ENCODE assay signal across 1 cellular context in the genomic region with DNA sequence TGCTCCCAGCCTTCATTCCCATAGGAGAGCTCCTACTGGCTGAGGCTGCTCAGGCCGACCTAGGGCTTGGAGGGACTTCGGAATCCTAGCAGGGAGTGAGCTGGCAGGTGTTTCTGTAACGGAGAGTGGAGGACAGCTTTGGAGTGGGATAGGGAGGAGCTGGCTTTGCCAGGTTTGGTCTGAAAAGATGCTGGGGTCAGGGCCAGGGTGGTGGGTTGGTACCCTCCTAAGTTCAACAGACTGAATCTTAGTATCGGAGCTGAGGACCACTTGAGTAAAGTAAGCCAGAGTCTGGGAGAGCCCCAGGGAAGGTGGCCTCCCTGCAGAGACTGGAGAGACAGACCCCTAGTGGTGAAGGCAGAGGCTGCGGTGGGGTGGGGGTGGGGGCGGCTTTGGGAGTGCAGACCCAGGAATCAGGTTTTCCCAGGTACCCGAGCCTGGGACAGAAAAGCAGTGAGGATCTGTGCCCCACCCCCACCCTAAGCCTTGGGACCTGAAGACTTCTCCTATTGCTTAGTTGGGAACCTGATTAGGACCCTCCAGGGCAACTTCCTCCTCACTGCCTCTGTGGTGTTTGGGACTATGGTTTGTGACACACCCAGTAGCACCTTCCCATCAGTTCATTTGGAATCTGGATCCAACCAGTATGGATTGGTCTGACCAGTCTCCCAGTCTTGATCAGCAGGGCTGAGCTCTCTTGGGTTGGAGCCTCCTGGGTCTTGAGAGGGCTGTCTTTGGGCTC.
TF ChIP-seq lines count a peak whose summit lies in the region.

No MANE protein-coding gene starts in this region.

TF ChIP-seq in GM23338, 12 proteins besides CTCF, POLR2A, EP300 and RAD21 (continued from another document):
- TF ChIP-seq ZNF462 (CRISPR knock-in tag; IDR thresholded peaks at IDR 0.05) (no peak), STAT1 (IDR thresholded peaks at IDR 0.05; ENCODE audit: unreplicated experiment) (no peak), EZH2phosphoT487 (IDR thresholded peaks at IDR 0.05; ENCODE audit: unreplicated experiment) (no peak), POLR2AphosphoS5 (IDR thresholded peaks at IDR 0.05; ENCODE audit: low read depth) (no peak), NANOG (IDR thresholded peaks at IDR 0.05; ENCODE audit: borderline replicate concordance) (no peak)
- TF ChIP-seq, protein P1, sequence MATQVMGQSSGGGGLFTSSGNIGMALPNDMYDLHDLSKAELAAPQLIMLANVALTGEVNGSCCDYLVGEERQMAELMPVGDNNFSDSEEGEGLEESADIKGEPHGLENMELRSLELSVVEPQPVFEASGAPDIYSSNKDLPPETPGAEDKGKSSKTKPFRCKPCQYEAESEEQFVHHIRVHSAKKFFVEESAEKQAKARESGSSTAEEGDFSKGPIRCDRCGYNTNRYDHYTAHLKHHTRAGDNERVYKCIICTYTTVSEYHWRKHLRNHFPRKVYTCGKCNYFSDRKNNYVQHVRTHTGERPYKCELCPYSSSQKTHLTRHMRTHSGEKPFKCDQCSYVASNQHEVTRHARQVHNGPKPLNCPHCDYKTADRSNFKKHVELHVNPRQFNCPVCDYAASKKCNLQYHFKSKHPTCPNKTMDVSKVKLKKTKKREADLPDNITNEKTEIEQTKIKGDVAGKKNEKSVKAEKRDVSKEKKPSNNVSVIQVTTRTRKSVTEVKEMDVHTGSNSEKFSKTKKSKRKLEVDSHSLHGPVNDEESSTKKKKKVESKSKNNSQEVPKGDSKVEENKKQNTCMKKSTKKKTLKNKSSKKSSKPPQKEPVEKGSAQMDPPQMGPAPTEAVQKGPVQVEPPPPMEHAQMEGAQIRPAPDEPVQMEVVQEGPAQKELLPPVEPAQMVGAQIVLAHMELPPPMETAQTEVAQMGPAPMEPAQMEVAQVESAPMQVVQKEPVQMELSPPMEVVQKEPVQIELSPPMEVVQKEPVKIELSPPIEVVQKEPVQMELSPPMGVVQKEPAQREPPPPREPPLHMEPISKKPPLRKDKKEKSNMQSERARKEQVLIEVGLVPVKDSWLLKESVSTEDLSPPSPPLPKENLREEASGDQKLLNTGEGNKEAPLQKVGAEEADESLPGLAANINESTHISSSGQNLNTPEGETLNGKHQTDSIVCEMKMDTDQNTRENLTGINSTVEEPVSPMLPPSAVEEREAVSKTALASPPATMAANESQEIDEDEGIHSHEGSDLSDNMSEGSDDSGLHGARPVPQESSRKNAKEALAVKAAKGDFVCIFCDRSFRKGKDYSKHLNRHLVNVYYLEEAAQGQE (IDR thresholded peaks at IDR 0.05; ENCODE audit: unreplicated experiment) = no peak
TF ChIP-seq in GM23338: peak in this region for 0.
